8 cellular contexts compared by ENCODE assay signal in the genomic region with DNA sequence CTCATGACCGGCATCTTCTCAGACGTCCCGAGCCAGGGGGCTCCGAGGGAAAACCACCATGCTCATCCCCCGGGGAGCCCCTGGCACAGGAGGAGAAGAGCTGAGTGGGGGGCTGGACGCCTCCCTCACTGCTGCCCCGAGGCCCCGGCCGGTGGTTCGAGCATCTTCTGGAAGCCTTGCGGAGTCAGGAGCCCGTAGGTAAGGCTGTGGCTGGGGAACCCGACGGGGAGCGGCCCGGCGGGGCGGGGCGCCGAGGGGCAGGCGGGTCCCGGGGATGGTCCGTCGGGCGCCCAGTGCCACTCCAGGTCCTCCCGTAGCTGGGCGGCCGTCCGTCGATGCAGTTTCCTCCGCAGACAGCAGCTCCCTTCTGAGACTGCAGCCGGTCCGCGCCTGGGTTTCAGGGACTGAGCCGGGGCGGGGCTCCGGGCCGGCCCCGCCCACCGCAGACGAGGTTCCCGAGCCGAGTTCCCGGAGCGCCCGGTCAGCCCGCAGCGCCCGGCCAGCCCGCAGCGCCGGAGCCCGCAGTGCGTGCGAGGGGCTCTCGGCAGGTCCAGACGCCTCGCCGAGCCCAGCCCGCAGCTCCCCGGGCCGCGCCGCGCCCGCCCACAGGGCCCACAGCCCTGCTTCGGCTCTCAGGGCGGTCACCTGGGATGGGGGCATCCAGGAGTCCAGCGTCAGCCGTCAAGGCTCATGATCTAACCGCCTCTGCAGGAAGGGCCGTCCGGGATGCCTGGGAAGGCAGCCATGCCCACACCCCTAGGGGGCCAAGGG. TPM values are rescaled to one million over a fixed set of nuclear protein-coding genes. Genes with fewer than 3 reads are reported as not detected.
DNase-seq lines count a peak whose midpoint lies in the region; ATAC-seq and TF ChIP-seq lines count a peak whose summit lies in the region.

A gene (minus strand): TSS at position 369 of the 771 bp plus-strand sequence. CDS start 355 bp downstream, at position 14.

- peak; percentile 93 for ATAC-seq in left lung
- peak; percentile 28 for ATAC-seq in stimulated activated naive CD8-positive, alpha-beta T cell treated with anti-CD3 and anti-CD28 coated beads, Interleukin-15, Interleukin-2, amounts not matched to agents 100 U/mL and 50 U/mL, for 24 hours
- no peak for ATAC-seq in GM19351 (IDR thresholded peaks at IDR 0.05; ENCODE audit: unreplicated experiment)

- no peaks in the 10 kb centered on the region for H3K36me3 ChIP-seq in DOHH2 (ENCODE audit: control insufficient read depth, low read length)
- no peaks in the 10 kb centered on the region for H3K36me3 ChIP-seq in HUES48 (ENCODE audit: control insufficient read depth, insufficient read depth, low read length)
- no peaks in the 10 kb centered on the region for H3K36me3 ChIP-seq in left lung

- H3K9ac ChIP-seq in HUES48 (ENCODE audit: low read depth, low read length) = 0 out of 2 replicates have a peak within 1 kb of the TSS, but pooled peaks have one; percentile 47

- no peaks in the 10 kb centered on the region for H3F3A ChIP-seq in DOHH2 (ENCODE audit: control insufficient read depth, insufficient read depth)

- peaks cover 6% of the 10 kb centered on the region; the same call in 1 of the 2 replicates for H3K4me1 ChIP-seq in DOHH2 (ENCODE audit: control insufficient read depth, low read length)
- no peaks in the 10 kb centered on the region for H3K4me1 ChIP-seq in HUES48 (ENCODE audit: control insufficient read depth, insufficient read depth, low read length)
- peaks cover 5 to 16% of the 10 kb centered on the region in 2 donors for H3K4me1 ChIP-seq in left lung

- H4K20me1 ChIP-seq in DOHH2 (ENCODE audit: control insufficient read depth, insufficient read depth, low read depth, low read length) = no peaks in the 10 kb centered on the region

- H3K9me2 ChIP-seq in DOHH2 (replicated peaks; ENCODE audit: control insufficient read depth, low read length) = no peaks in the 10 kb centered on the region

- no peak for TF ChIP-seq CTCF in DOHH2 (IDR thresholded peaks at IDR 0.05; ENCODE audit: low read depth, low read length, poor library complexity, severe bottlenecking)
- no peak for TF ChIP-seq CTCF in left lung (IDR thresholded peaks at IDR 0.05)

- H3K27me3 ChIP-seq in DOHH2 (ENCODE audit: control insufficient read depth, low read length) = peaks cover 9% of the 10 kb centered on the region
- peaks cover 17% of the 10 kb centered on the region for H3K27me3 ChIP-seq in HUES48 (ENCODE audit: control insufficient read depth, insufficient read depth, low read length)
- peaks cover 0 to 45% of the 10 kb centered on the region in 2 donors for H3K27me3 ChIP-seq in left lung

- no peaks in the 10 kb centered on the region for H3K9me3 ChIP-seq in DOHH2 (ENCODE audit: control insufficient read depth, insufficient read depth, low read length)
- H3K9me3 ChIP-seq in HUES48 (ENCODE audit: control insufficient read depth, insufficient read depth, low read length) = no peaks in the 10 kb centered on the region
- H3K9me3 ChIP-seq in left lung = no peaks in the 10 kb centered on the region

- H3K27ac ChIP-seq in DOHH2 (ENCODE audit: low read depth, low read length) = no peak within 1 kb of the TSS
- H3K27ac ChIP-seq in HUES48 (ENCODE audit: low read depth, low read length) = no peak within 1 kb of the TSS
- H3K27ac ChIP-seq in left lung = no peak within 1 kb of the TSS

- DNase-seq in T-helper 9 cell (peak; percentile 24), dermis microvascular lymphatic vessel endothelial cell (ENCODE audit: low read depth in 2 of 2) (peak in 1 of 2 donors; percentile 79), left lung (peak; percentile 73 to 95), pons (ENCODE audit: low spot score) (no peak)
- DNase-seq in stimulated activated naive CD8-positive, alpha-beta T cell treated with anti-CD3 and anti-CD28 coated beads, Interleukin-15, Interleukin-2, amounts not matched to agents 100 U/mL and 50 U/mL, for 24 hours = peak; percentile 40

- intact Hi-C loops in left lung (cut with DNase I) = no loop called here

- H3K79me2 ChIP-seq in DOHH2 (ENCODE audit: control insufficient read depth, low read length) = no peaks in the 10 kb centered on the region

- H3K4me3 ChIP-seq in DOHH2 (ENCODE audit: low read length) (peak within 1 kb of the TSS; percentile 59), HUES48 (ENCODE audit: low read depth, low read length) (peak within 1 kb of the TSS; percentile 56), left lung (peak within 1 kb of the TSS; percentile 38 to 48)

- peak within 1 kb of the TSS; percentile 64 for H3K4me2 ChIP-seq in DOHH2 (ENCODE audit: low read length)

RNA-seq across cellular contexts. Expression of the gene that starts here (rescaled TPM):
- total RNA-seq in dermis microvascular lymphatic vessel endothelial cell (34.1 and 44.8 TPM in 2 replicates), left lung (1 to 10 TPM; 3.4 to 4.6 TPM)
